Comparison of ENCODE assay signal across 1 cellular context in genomic region chr1:165224504-165224903, GRCh38.
TF ChIP-seq lines count a peak whose summit lies in the region.

No MANE protein-coding gene starts in this region.

TF ChIP-seq in liver, 16 proteins besides CTCF, POLR2A, EP300 and RAD21 (continued from another document):
- TF ChIP-seq ZBTB33 (IDR thresholded peaks at IDR 0.05) (peak; percentile 29), HNF4A (conservative IDR thresholded peaks at IDR 0.05) (peak; percentile 59 to 61), FOXA1 (IDR thresholded peaks at IDR 0.05) (no peak), HNF4G (IDR thresholded peaks at IDR 0.05) (peak; percentile 36), YY1 (IDR thresholded peaks at IDR 0.05) (peak; percentile 35), TAF1 (conservative IDR thresholded peaks at IDR 0.05) (no peak), NR2F2 (IDR thresholded peaks at IDR 0.05) (no peak), MAX (IDR thresholded peaks at IDR 0.05) (peak; percentile 22), JUND (IDR thresholded peaks at IDR 0.05) (no peak), RXRA (IDR thresholded peaks at IDR 0.05) (peak; percentile 77 to 86), SP1 (IDR thresholded peaks at IDR 0.05) (peak; percentile 95)
- TF ChIP-seq, protein P1, sequence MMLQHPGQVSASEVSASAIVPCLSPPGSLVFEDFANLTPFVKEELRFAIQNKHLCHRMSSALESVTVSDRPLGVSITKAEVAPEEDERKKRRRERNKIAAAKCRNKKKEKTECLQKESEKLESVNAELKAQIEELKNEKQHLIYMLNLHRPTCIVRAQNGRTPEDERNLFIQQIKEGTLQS (IDR thresholded peaks at IDR 0.05) = no peak
- TF ChIP-seq, protein P2, sequence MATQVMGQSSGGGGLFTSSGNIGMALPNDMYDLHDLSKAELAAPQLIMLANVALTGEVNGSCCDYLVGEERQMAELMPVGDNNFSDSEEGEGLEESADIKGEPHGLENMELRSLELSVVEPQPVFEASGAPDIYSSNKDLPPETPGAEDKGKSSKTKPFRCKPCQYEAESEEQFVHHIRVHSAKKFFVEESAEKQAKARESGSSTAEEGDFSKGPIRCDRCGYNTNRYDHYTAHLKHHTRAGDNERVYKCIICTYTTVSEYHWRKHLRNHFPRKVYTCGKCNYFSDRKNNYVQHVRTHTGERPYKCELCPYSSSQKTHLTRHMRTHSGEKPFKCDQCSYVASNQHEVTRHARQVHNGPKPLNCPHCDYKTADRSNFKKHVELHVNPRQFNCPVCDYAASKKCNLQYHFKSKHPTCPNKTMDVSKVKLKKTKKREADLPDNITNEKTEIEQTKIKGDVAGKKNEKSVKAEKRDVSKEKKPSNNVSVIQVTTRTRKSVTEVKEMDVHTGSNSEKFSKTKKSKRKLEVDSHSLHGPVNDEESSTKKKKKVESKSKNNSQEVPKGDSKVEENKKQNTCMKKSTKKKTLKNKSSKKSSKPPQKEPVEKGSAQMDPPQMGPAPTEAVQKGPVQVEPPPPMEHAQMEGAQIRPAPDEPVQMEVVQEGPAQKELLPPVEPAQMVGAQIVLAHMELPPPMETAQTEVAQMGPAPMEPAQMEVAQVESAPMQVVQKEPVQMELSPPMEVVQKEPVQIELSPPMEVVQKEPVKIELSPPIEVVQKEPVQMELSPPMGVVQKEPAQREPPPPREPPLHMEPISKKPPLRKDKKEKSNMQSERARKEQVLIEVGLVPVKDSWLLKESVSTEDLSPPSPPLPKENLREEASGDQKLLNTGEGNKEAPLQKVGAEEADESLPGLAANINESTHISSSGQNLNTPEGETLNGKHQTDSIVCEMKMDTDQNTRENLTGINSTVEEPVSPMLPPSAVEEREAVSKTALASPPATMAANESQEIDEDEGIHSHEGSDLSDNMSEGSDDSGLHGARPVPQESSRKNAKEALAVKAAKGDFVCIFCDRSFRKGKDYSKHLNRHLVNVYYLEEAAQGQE (IDR thresholded peaks at IDR 0.05) = peak; percentile 43
TF ChIP-seq in liver: peak in this region for 8.
